Comparison of ENCODE assay signal across 28 cellular contexts in the genomic region with DNA sequence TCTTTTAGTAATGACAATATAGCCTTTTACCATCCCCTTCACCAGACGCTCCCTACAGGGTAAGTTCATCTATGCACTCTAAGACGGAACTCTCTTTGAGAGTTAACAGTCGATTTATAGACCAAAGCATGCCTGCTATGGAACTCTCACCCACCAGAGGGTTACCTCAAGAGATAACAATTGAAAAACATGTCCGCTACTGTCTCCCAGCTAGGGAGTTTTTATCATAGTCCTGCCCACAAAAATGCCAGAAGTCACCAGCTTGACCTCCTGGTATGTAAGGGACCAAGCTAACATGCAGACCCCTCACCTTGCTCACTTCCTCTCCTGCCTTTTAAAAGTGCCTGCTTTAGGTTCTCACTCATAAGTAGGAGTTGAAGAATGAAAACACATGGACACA.
"Had no signal": no experiment of that assay in that cellular context is flagged by ENCODE, and none has a peak within 500 bp of the region (broad histone marks: within the 10 kb centered on the region; RNA-seq: fewer than 3 reads in every experiment).

No MANE protein-coding gene starts in this region.

- H3K9me3 ChIP-seq: heart right ventricle, lower lobe of right lung, stomach, suprapubic skin, tibial nerve, uterus had no signal

- H3K27me3 ChIP-seq: suprapubic skin, tibial nerve, uterus had no signal

- H3K36me3 Mint-ChIP-seq: stimulated activated memory B cell treated with anti-CD40 and anti-IgM and Interleukin-4, amounts not matched to agents 10 μg/mL and 1 μg/mL and 100 μg/mL, for 72 hours had no signal

- H3K27ac Mint-ChIP-seq: activated CD4-positive, alpha-beta T cell treated with anti-CD3 and anti-CD28 coated beads, Interleukin-2, amount 10 ng/mL, durations not matched to agents 7 days and 5 days; activated CD8-positive, alpha-beta memory T cell treated with anti-CD3 and anti-CD28 coated beads, Interleukin-2, amount 10 ng/mL, durations not matched to agents 7 days and 5 days; activated CD8-positive, alpha-beta T cell treated with anti-CD3 and anti-CD28 coated beads for 36 hours; activated T-helper 1 cell treated with anti-CD3 and anti-CD28 coated beads, Interleukin-12 subunit alpha, Interleukin-12 subunit beta, Interleukin-2, Interleukin-4 antibody, amounts not matched to agents 30 ng/mL and 10 ng/mL and 1 ng/mL, durations not matched to agents 14 hours and 24 hours and 36 hours; naive B cell; stimulated activated memory B cell treated with anti-CD40 and anti-IgM and Interleukin-4, amounts not matched to agents 10 μg/mL and 1 μg/mL and 100 μg/mL, for 72 hours; T-helper 2 cell treated with Interferon-gamma antibody and Interleukin-4, amounts not matched to agents 5 μg/mL and 100 μg/mL, for 36 hours had no signal

- H3K4me1 Mint-ChIP-seq: stimulated activated memory B cell treated with anti-CD40 and anti-IgM and Interleukin-4, amounts not matched to agents 10 μg/mL and 1 μg/mL and 100 μg/mL, for 72 hours had no signal

- H3K9me3 Mint-ChIP-seq: activated CD4-positive, alpha-beta T cell treated with anti-CD3 and anti-CD28 coated beads, Interleukin-2, amount 10 ng/mL, durations not matched to agents 7 days and 5 days; activated CD8-positive, alpha-beta T cell treated with anti-CD3 and anti-CD28 coated beads for 36 hours; activated T-helper 1 cell treated with anti-CD3 and anti-CD28 coated beads, Interleukin-12 subunit alpha, Interleukin-12 subunit beta, Interleukin-2, Interleukin-4 antibody, amounts not matched to agents 30 ng/mL and 10 ng/mL and 1 ng/mL, durations not matched to agents 14 hours and 24 hours and 36 hours; stimulated activated memory B cell treated with anti-CD40 and anti-IgM and Interleukin-4, amounts not matched to agents 10 μg/mL and 1 μg/mL and 100 μg/mL, for 72 hours had no signal

- H3K4me1 ChIP-seq: lower lobe of right lung, tibial nerve, uterus had no signal

- FAIRE-seq: bronchial epithelial cell, keratinocyte had no signal

- H3K27ac ChIP-seq: epithelial cell of prostate, heart right ventricle, lower lobe of right lung, stomach, suprapubic skin, tibial nerve, uterus had no signal

- H3K4me3 Mint-ChIP-seq: activated CD4-positive, alpha-beta T cell treated with anti-CD3 and anti-CD28 coated beads, Interleukin-2, amount 10 ng/mL, durations not matched to agents 7 days and 5 days; activated CD8-positive, alpha-beta memory T cell treated with anti-CD3 and anti-CD28 coated beads, Interleukin-2, amount 10 ng/mL, durations not matched to agents 7 days and 5 days; activated CD8-positive, alpha-beta T cell treated with anti-CD3 and anti-CD28 coated beads for 36 hours; activated T-helper 1 cell treated with anti-CD3 and anti-CD28 coated beads, Interleukin-12 subunit alpha, Interleukin-12 subunit beta, Interleukin-2, Interleukin-4 antibody, amounts not matched to agents 30 ng/mL and 10 ng/mL and 1 ng/mL, durations not matched to agents 14 hours and 24 hours and 36 hours; naive B cell; stimulated activated memory B cell treated with anti-CD40 and anti-IgM and Interleukin-4, amounts not matched to agents 10 μg/mL and 1 μg/mL and 100 μg/mL, for 72 hours; T-helper 2 cell treated with Interferon-gamma antibody and Interleukin-4, amounts not matched to agents 5 μg/mL and 100 μg/mL, for 36 hours had no signal

- DNase-seq: activated CD4-positive, alpha-beta T cell treated with anti-CD3 and anti-CD28 coated beads, Interleukin-2, amount 10 ng/mL, durations not matched to agents 7 days and 5 days; activated CD4-positive, CD25-positive, alpha-beta regulatory T cell treated with anti-CD3 and anti-CD28 coated beads, Interleukin-2, amount 50 U/mL, for 72 hours; activated CD8-positive, alpha-beta memory T cell treated with anti-CD3 and anti-CD28 coated beads, Interleukin-2, amount 10 ng/mL, durations not matched to agents 7 days and 5 days; activated CD8-positive, alpha-beta T cell treated with anti-CD3 and anti-CD28 coated beads for 36 hours; activated gamma-delta T cell; activated naive CD4-positive, alpha-beta T cell treated with anti-CD3 and anti-CD28 coated beads, Interleukin-2, amount 50 U/mL, for 16 hours; activated T-cell treated with anti-CD3 and anti-CD28 coated beads for 4 hours; aorta; cortex of kidney; heart right ventricle; lower lobe of right lung; naive B cell; occipital lobe; posterior cingulate gyrus; stimulated activated CD4-positive, alpha-beta T cell treated with anti-CD3 and anti-CD28 coated beads, Interleukin-15, amount 100 ng/mL, for 24 hours; stomach; uterus had no signal

- H3K4me3 ChIP-seq: heart right ventricle, lower lobe of right lung, smooth muscle cell, stomach, suprapubic skin, tibial nerve, uterus had no signal

- H3K36me3 ChIP-seq: heart right ventricle, lower lobe of right lung, stomach, suprapubic skin, tibial nerve, uterus had no signal

- ATAC-seq: activated CD8-positive, alpha-beta memory T cell treated with anti-CD3 and anti-CD28 coated beads, Interleukin-2, amount 10 ng/mL, durations not matched to agents 7 days and 5 days; activated CD8-positive, alpha-beta T cell treated with anti-CD3 and anti-CD28 coated beads for 36 hours; heart right ventricle; left lobe of liver; lower lobe of right lung; sciatic nerve; stimulated activated memory B cell treated with anti-CD40 and anti-IgM and Interleukin-4, amounts not matched to agents 10 μg/mL and 1 μg/mL and 100 μg/mL, for 72 hours had no signal
